ENCODE assay signal across 20 cellular contexts in the genomic region with DNA sequence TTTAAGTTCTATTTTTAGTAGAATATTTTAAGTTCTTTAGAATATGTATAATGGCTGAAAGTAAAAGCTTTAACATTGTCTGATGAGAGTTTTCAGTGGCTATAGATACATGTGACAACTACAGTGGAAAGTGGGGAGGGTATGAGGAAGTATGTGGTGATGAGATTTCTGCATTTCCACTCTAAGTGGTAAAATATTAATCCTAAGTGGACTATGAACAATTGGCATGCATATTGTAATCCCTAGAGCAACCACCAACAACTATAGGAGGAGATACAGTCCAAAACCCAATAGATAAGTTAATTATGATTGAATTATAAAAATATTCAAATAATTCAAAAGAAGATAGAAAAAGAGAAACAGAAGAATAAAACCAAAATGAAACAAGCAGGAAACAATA.
A peak's percentile ranks its signal among the peaks of the same experiment; 100 is the strongest.
DNase-seq lines count a peak whose midpoint lies in the region; ATAC-seq, FAIRE-seq and TF ChIP-seq lines count a peak whose summit lies in the region.
"Had no signal": no experiment of that assay in that cellular context is flagged by ENCODE, and none has a peak within 500 bp of the region (broad histone marks: within the 10 kb centered on the region; RNA-seq: fewer than 3 reads in every experiment).

No MANE protein-coding gene starts in this region.

- intact Hi-C loops in HepG2 (cut with micrococcal nuclease; ENCODE audit: unreplicated experiment): no loop called here

- H3K27ac ChIP-seq in liver (ENCODE audit: low read depth in 1 of 2, low read length in 2 of 2): no peak overlapping the region
- H3K27ac ChIP-seq in HepG2 (ENCODE audit: extremely low read length, insufficient read depth, low read length): no peak overlapping the region
- no peak overlapping the region for H3K27ac ChIP-seq in small intestine (ENCODE audit: low read depth in 1 of 2, low read length in 1 of 2)
- no peak overlapping the region for H3K27ac ChIP-seq in brain microvascular endothelial cell
- H3K27ac ChIP-seq: 22Rv1; A549; BLaER1 treated with 17β-estradiol and CSF1 and Interleukin-3, amounts not matched to agents 10 nM and 100 nM; C4-2B had no signal

- POLR2A ChIA-PET in HepG2 (lab: Yijun Ruan, JAX): no interaction called here

- no peaks in the 10 kb centered on the region for H3K79me2 ChIP-seq in HepG2 (ENCODE audit: insufficient read depth, low read length)

- H3K9ac ChIP-seq in liver (ENCODE audit: low read depth in 1 of 2, low read length in 2 of 2) (no peak overlapping the region), HepG2 (ENCODE audit: insufficient read depth, low read depth, low read length) (no peak overlapping the region)
- H3K9ac ChIP-seq: BLaER1 treated with 17β-estradiol and CSF1 and Interleukin-3, amounts not matched to agents 10 nM and 100 nM had no signal

- in situ Hi-C loops in HepG2 (cut with HindIII; ENCODE audit: extremely low pct_ligation_motif_present, low pct_unique_long_range_greater_than_20kb): no loop called here
- in situ Hi-C loops in brain microvascular endothelial cell (cut with HindIII; ENCODE audit: low pct_ligation_motif_present, low sequenced_read_pairs): no loop called here

- no peak for TF ChIP-seq POLR2A in HepG2 (IDR thresholded peaks at IDR 0.05; ENCODE audit: insufficient read depth in 1 of 2, low read depth in 2 of 2, low read length in 2 of 2)

- ATAC-seq in HepG2: no peak
- ATAC-seq in left lobe of liver: peak; percentile 51
- ATAC-seq in GM21381 (IDR thresholded peaks at IDR 0.05; ENCODE audit: unreplicated experiment): no peak
- ATAC-seq: A549; CD8-positive, alpha-beta T cell had no signal

- TF ChIP-seq RAD21 in liver (IDR thresholded peaks at IDR 0.05): peak; percentile 16 to 51
- TF ChIP-seq RAD21 in HepG2 (CRISPR knock-in tag; IDR thresholded peaks at IDR 0.05): no peak

- H3K36me3 ChIP-seq in liver (ENCODE audit: control insufficient read depth in 4 of 4, insufficient read depth in 3 of 4, low read depth in 1 of 4, low read length in 3 of 4) (no peaks in the 10 kb centered on the region), HepG2 (replicated peaks in 1 of 2; ENCODE audit: control insufficient read depth in 1 of 2, insufficient read depth in 2 of 2, low read length in 2 of 2) (no peaks in the 10 kb centered on the region), small intestine (ENCODE audit: control insufficient read depth in 2 of 2, insufficient read depth in 2 of 2, low read length in 2 of 2) (no peaks in the 10 kb centered on the region), brain microvascular endothelial cell (replicated peaks) (no peaks in the 10 kb centered on the region)
- H3K36me3 ChIP-seq: BLaER1 treated with 17β-estradiol and CSF1 and Interleukin-3, amounts not matched to agents 10 nM and 100 nM had no signal

- H3K4me1 ChIP-seq in liver (ENCODE audit: control insufficient read depth in 4 of 4, insufficient read depth in 4 of 4, low read length in 3 of 4) (peaks cover 7 to 26% (median 20%) of the 10 kb centered on the region in 4 donors), HepG2 (ENCODE audit: insufficient read depth, low read length) (no peaks in the 10 kb centered on the region), small intestine (ENCODE audit: control insufficient read depth in 2 of 2, insufficient read depth in 1 of 2, low read depth in 1 of 2, low read length in 1 of 2) (no peaks in the 10 kb centered on the region)
- H3K4me1 ChIP-seq: A549, Caco-2 had no signal

- BruUV-seq in HepG2 (replicated peaks; lab: Mats Ljungman, UMichigan): no TSS peak

- TF ChIP-seq EP300 in HepG2 (IDR thresholded peaks at IDR 0.05; ENCODE audit: low read depth in 2 of 2, low read length in 2 of 2) (no peak), HepG2 (CRISPR knock-in tag; IDR thresholded peaks at IDR 0.05; ENCODE audit: borderline replicate concordance) (no peak)

- no peaks in the 10 kb centered on the region for H4K20me1 ChIP-seq in HepG2 (ENCODE audit: insufficient read depth, low read length)

- DNase-seq in HepG2 (ENCODE audit: low spot score) (no peak), left lobe of liver (ENCODE audit: low spot score) (no peak), small intestine (peak; percentile 25), brain microvascular endothelial cell (no peak)
- DNase-seq: AML-193; Caco-2; Calu3; CD4-positive, alpha-beta T cell; CD8-positive, alpha-beta T cell; DMS79 treated with DMSO at 0.1 percent for 48 hours; GF-D8 had no signal

- peak; percentile 17 for TF ChIP-seq CTCF in liver (IDR thresholded peaks at IDR 0.05; ENCODE audit: low read depth, low read length, missing input control)
- TF ChIP-seq CTCF in HepG2 (CRISPR knock-in tag; IDR thresholded peaks at IDR 0.05): no peak
- no peak for TF ChIP-seq CTCF in brain microvascular endothelial cell (IDR thresholded peaks at IDR 0.05; ENCODE audit: low read depth, low read length, missing control alignments)

- H2AFZ ChIP-seq in HepG2 (ENCODE audit: low read length): no peak overlapping the region

- H3K27me3 ChIP-seq in liver (ENCODE audit: control insufficient read depth in 4 of 4, insufficient read depth in 4 of 4, low read length in 3 of 4) (no peaks in the 10 kb centered on the region), HepG2 (ENCODE audit: control insufficient read depth in 1 of 2, insufficient read depth in 2 of 2, low read length in 2 of 2) (no peaks in the 10 kb centered on the region; a peak in 1 of 5 replicates), small intestine (ENCODE audit: control insufficient read depth in 2 of 2, insufficient read depth in 2 of 2, low read length in 2 of 2) (no peaks in the 10 kb centered on the region), brain microvascular endothelial cell (replicated peaks) (no peaks in the 10 kb centered on the region)
- H3K27me3 ChIP-seq: BLaER1 treated with 17β-estradiol and CSF1 and Interleukin-3, amounts not matched to agents 10 nM and 100 nM had no signal

- no peak overlapping the region for H3K4me2 ChIP-seq in HepG2 (ENCODE audit: low read depth, low read length)
- H3K4me2 ChIP-seq: A549 had no signal

- no peak overlapping the region for H3K4me3 ChIP-seq in liver (ENCODE audit: low read depth in 1 of 3, low read length in 3 of 3)
- H3K4me3 ChIP-seq in HepG2 (replicated peaks in 1 of 3; ENCODE audit: insufficient read depth in 1 of 3, low read depth in 2 of 3, low read length in 3 of 3): no peak overlapping the region
- H3K4me3 ChIP-seq in small intestine (ENCODE audit: low read depth in 1 of 2, low read length in 2 of 2): no peak overlapping the region
- no peak overlapping the region for H3K4me3 ChIP-seq in brain microvascular endothelial cell (ENCODE audit: low read depth, low read length)
- H3K4me3 ChIP-seq: A549; BLaER1 treated with 17β-estradiol and CSF1 and Interleukin-3, amounts not matched to agents 10 nM and 100 nM had no signal

- no peaks in the 10 kb centered on the region for H3K9me3 ChIP-seq in liver (ENCODE audit: control insufficient read depth in 4 of 4, low read length in 3 of 4)
- H3K9me3 ChIP-seq in HepG2 (ENCODE audit: low read length): no peaks in the 10 kb centered on the region
- H3K9me3 ChIP-seq in small intestine (ENCODE audit: control insufficient read depth, low read depth): no peaks in the 10 kb centered on the region
- H3K9me3 ChIP-seq: A549; BLaER1 treated with 17β-estradiol and CSF1 and Interleukin-3, amounts not matched to agents 10 nM and 100 nM; Caco-2 had no signal

- FAIRE-seq in HepG2 (lab: Jason Lieb, UNC) (no peak), small intestine (lab: Jason Lieb, UNC) (no peak)
- FAIRE-seq: A549, D721Med, G401.6, GM19239 had no signal

- CTCF ChIA-PET in HepG2 (lab: Yijun Ruan, JAX; ENCODE audit: low intra/inter-chr PET ratio, low total read pairs): no interaction called here

TF ChIP-seq in liver, 16 proteins besides CTCF, POLR2A, EP300 and RAD21 (continues in another document):
- TF ChIP-seq, protein P1, sequence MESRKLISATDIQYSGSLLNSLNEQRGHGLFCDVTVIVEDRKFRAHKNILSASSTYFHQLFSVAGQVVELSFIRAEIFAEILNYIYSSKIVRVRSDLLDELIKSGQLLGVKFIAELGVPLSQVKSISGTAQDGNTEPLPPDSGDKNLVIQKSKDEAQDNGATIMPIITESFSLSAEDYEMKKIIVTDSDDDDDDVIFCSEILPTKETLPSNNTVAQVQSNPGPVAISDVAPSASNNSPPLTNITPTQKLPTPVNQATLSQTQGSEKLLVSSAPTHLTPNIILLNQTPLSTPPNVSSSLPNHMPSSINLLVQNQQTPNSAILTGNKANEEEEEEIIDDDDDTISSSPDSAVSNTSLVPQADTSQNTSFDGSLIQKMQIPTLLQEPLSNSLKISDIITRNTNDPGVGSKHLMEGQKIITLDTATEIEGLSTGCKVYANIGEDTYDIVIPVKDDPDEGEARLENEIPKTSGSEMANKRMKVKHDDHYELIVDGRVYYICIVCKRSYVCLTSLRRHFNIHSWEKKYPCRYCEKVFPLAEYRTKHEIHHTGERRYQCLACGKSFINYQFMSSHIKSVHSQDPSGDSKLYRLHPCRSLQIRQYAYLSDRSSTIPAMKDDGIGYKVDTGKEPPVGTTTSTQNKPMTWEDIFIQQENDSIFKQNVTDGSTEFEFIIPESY (IDR thresholded peaks at IDR 0.05): no peak
- TF ChIP-seq RXRA (IDR thresholded peaks at IDR 0.05): peak in 1 of 2 donors; percentile 55
- TF ChIP-seq JUND (IDR thresholded peaks at IDR 0.05): no peak

TF ChIP-seq in HepG2, 621 proteins besides CTCF, POLR2A, EP300 and RAD21:
- no peak for TF ChIP-seq MTA3 (CRISPR knock-in tag; IDR thresholded peaks at IDR 0.05)
- TF ChIP-seq, protein P2, sequence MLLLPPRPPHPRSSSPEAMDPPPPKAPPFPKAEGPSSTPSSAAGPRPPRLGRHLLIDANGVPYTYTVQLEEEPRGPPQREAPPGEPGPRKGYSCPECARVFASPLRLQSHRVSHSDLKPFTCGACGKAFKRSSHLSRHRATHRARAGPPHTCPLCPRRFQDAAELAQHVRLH (CRISPR knock-in tag; IDR thresholded peaks at IDR 0.05; ENCODE audit: borderline replicate concordance, low read depth): no peak
- no peak for TF ChIP-seq KAT2B (IDR thresholded peaks at IDR 0.05; ENCODE audit: borderline replicate concordance, low read depth, low read length)
